In the genomic region with DNA sequence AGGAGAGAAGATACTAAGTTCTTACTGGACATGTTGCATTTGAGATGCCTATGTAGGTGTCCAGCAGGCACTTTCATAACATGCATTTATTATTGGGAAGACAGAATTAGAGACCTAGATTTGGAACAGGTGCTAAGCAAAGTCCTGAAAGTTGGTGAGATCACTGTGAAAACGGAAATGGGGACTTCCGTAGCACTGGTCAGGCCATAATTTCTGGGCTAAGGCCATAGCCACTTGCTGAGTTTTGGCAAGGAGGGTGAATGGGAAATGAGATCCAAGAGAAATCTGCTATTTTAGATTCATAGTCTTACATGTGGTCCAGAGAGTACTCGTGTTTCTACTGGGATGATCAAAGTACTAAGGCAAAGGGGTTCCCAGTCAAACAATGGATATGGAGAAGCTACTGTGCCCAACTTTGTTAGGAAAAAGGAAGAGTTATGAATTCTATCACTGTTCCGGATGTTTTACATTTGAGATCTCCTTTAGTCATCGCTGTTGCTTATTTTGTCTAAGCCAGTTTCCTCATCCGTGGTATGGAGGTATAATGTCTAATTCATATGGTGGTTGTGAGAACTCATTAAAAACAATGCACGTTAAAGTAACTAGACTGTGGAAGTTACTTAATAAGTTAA, we compare ENCODE assay signal across 32 cellular contexts.
"Had no signal": no experiment of that assay in that cellular context is flagged by ENCODE, and none has a peak within 500 bp of the region (broad histone marks: within the 10 kb centered on the region; RNA-seq: fewer than 3 reads in every experiment).

No MANE protein-coding gene starts in this region.

- ATAC-seq: gastrocnemius medialis; left lung; mucosa of descending colon; pancreas; stimulated activated memory B cell treated with anti-CD40 and anti-IgM and Interleukin-4, amounts not matched to agents 10 μg/mL and 1 μg/mL and 100 μg/mL, for 72 hours; stimulated activated naive CD8-positive, alpha-beta T cell treated with anti-CD3 and anti-CD28 coated beads, Interleukin-15, amount 100 ng/mL, for 72 hours had no signal

- H3K4me1 ChIP-seq: gastrocnemius medialis, left lung, pancreas, prostate gland had no signal

- H3K36me3 ChIP-seq: cardiac muscle cell, gastrocnemius medialis, left lung, neutrophil, pancreas, prostate gland, sigmoid colon had no signal

- DNase-seq: activated CD4-positive, alpha-beta T cell treated with anti-CD3 and anti-CD28 coated beads for 4 hours; activated CD4-positive, alpha-beta T cell treated with anti-CD3 and anti-CD28 coated beads, Interleukin-2, amount 50 U/mL, for 4 hours; activated effector memory CD4-positive, alpha-beta T cell treated with Interleukin-2 at 50 U/mL for 16 hours; activated naive CD4-positive, alpha-beta T cell treated with Interleukin-2 at 50 U/mL for 16 hours; anterior cingulate cortex; effector CD4-positive, alpha-beta T cell; erythroblast; gastrocnemius medialis; glutamatergic neuron; left lung; mucosa of descending colon; pancreas; retina; sigmoid colon; small intestine; stimulated activated CD4-positive, alpha-beta T cell treated with anti-CD3 and anti-CD28 coated beads, Interleukin-1b, Interleukin-23, amount 100 ng/mL, for 48 hours; stimulated activated CD4-positive, alpha-beta T cell treated with anti-CD3 and anti-CD28 coated beads, Interleukin-4, amount 100 ng/mL, for 4 hours; stimulated activated CD8-positive, alpha-beta memory T cell treated with anti-CD3 and anti-CD28 coated beads, Interleukin-4, amount 100 ng/mL, for 48 hours; stimulated activated naive CD8-positive, alpha-beta T cell treated with anti-CD3 and anti-CD28 coated beads, Interleukin-15, amount 100 ng/mL, for 72 hours; substantia nigra; T-helper 9 cell had no signal

- H3K9me3 ChIP-seq: gastrocnemius medialis, left lung, mucosa of descending colon, neutrophil, pancreas, prostate gland, sigmoid colon had no signal

- H3K4me3 Mint-ChIP-seq: activated naive CD8-positive, alpha-beta T cell; brain; nephron; stimulated activated memory B cell treated with anti-CD40 and anti-IgM and Interleukin-4, amounts not matched to agents 10 μg/mL and 1 μg/mL and 100 μg/mL, for 72 hours; stimulated activated naive CD8-positive, alpha-beta T cell treated with anti-CD3 and anti-CD28 coated beads, Interleukin-15, amount 100 ng/mL, for 72 hours; T-helper 1 cell treated with Interleukin-12 subunit alpha and Interleukin-12 subunit beta and Interleukin-4 antibody, amounts not matched to agents 30 μg/mL and 1 μg/mL, for 36 hours; type B pancreatic cell had no signal

- H3K27ac ChIP-seq: cardiac muscle cell, gastrocnemius medialis, left lung, neutrophil, pancreas, prostate gland, sigmoid colon, VCaP had no signal

- H3K4me1 Mint-ChIP-seq: brain; nephron; stimulated activated naive CD8-positive, alpha-beta T cell treated with anti-CD3 and anti-CD28 coated beads, Interleukin-15, amount 100 ng/mL, for 72 hours had no signal

- H3K4me3 ChIP-seq: cardiac muscle cell, gastrocnemius medialis, left lung, lung, mucosa of descending colon, pancreas, prostate gland, sigmoid colon had no signal

- H3K27me3 ChIP-seq: cardiac muscle cell, gastrocnemius medialis, left lung, neutrophil, pancreas, sigmoid colon had no signal

- H3K9me3 Mint-ChIP-seq: nephron; stimulated activated memory B cell treated with anti-CD40 and anti-IgM and Interleukin-4, amounts not matched to agents 10 μg/mL and 1 μg/mL and 100 μg/mL, for 72 hours; stimulated activated naive CD8-positive, alpha-beta T cell treated with anti-CD3 and anti-CD28 coated beads, Interleukin-15, amount 100 ng/mL, for 72 hours had no signal

- H3K36me3 Mint-ChIP-seq: activated naive CD8-positive, alpha-beta T cell; brain; stimulated activated memory B cell treated with anti-CD40 and anti-IgM and Interleukin-4, amounts not matched to agents 10 μg/mL and 1 μg/mL and 100 μg/mL, for 72 hours; type B pancreatic cell had no signal

- H3K27me3 Mint-ChIP-seq: stimulated activated naive CD8-positive, alpha-beta T cell treated with anti-CD3 and anti-CD28 coated beads, Interleukin-15, amount 100 ng/mL, for 72 hours had no signal

- H3K27ac Mint-ChIP-seq: activated naive CD8-positive, alpha-beta T cell; brain; nephron; stimulated activated memory B cell treated with anti-CD40 and anti-IgM and Interleukin-4, amounts not matched to agents 10 μg/mL and 1 μg/mL and 100 μg/mL, for 72 hours; stimulated activated naive CD8-positive, alpha-beta T cell treated with anti-CD3 and anti-CD28 coated beads, Interleukin-15, amount 100 ng/mL, for 72 hours; T-helper 1 cell treated with Interleukin-12 subunit alpha and Interleukin-12 subunit beta and Interleukin-4 antibody, amounts not matched to agents 30 μg/mL and 1 μg/mL, for 36 hours; type B pancreatic cell had no signal
